19 cellular contexts compared by ENCODE assay signal in genomic region chr2:101159526-101159925, GRCh38. TPM values are rescaled to one million over a fixed set of nuclear protein-coding genes. Genes with fewer than 3 reads are reported as not detected.
DNase-seq lines count a peak whose midpoint lies in the region; ATAC-seq, FAIRE-seq and TF ChIP-seq lines count a peak whose summit lies in the region.
"Had no signal": no experiment of that assay in that cellular context is flagged by ENCODE, and none has a peak within 500 bp of the region (broad histone marks: within the 10 kb centered on the region; RNA-seq: fewer than 3 reads in every experiment).

No MANE protein-coding gene starts in this region.

- WGBS in A549 (ENCODE audit: missing lambda C conversion rate), result 93% methylated on average over 2 of the region's 2 CpGs
- WGBS in neuronal stem cell (ENCODE audit: extremely low coverage in 2 of 2, insufficient read length in 2 of 2, insufficient replicate concordance in 1 of 2), 2 donors, result no CpG with 5 or more reads among the region's 2 CpGs

- H4K8ac ChIP-seq in neuronal stem cell (ENCODE audit: low read depth, low read length), result no peak overlapping the region

- no peak overlapping the region for H3K14ac ChIP-seq in neuronal stem cell (ENCODE audit: low read length)

- BruUV-seq in Panc1 (replicated peaks; lab: Mats Ljungman, UMichigan), result no TSS peak

- no peak overlapping the region for H3K4me3 ChIP-seq in A549
- H3K4me3 ChIP-seq in Panc1 (ENCODE audit: low read depth in 2 of 2, low read length in 2 of 2), result no peak overlapping the region
- no peak overlapping the region for H3K4me3 ChIP-seq in bronchial epithelial cell (ENCODE audit: low read depth, low read length)
- no peak overlapping the region for H3K4me3 ChIP-seq in neuronal stem cell (ENCODE audit: low read length in 2 of 2)

- H3K4ac ChIP-seq in neuronal stem cell (ENCODE audit: low read length), result no peak overlapping the region

- H3K27ac ChIP-seq in A549 (peak overlapping the region in 1 of 2 experiments; percentile 22; a peak in 2 of 6 replicates), Panc1 (ENCODE audit: low read length) (0 out of 2 replicates have a peak overlapping the region, but pooled peaks have one; percentile 23), foreskin keratinocyte (peak overlapping the region; percentile 26), neuronal stem cell (replicated peaks; ENCODE audit: low read length) (no peak overlapping the region)
- H3K27ac ChIP-seq: C4-2B had no signal

- no peak overlapping the region for H2BK5ac ChIP-seq in neuronal stem cell (ENCODE audit: low read length)

- H4K91ac ChIP-seq in neuronal stem cell (ENCODE audit: low read depth, low read length, poor library complexity), result no peak overlapping the region

- no peak for TF ChIP-seq POLR2A in A549 (IDR thresholded peaks at IDR 0.05; ENCODE audit: low read length)

- CTCF ChIA-PET in A549 (lab: Yijun Ruan, JAX), result interaction anchor here (1.0 to 2.9 kb wide), 6 partner anchors 29 to 147 kb away, joined by 3 to 10 read pairs (median 3); no protein-coding TSS in a partner anchor
- CTCF ChIA-PET in Panc1 (lab: Charles Lee), result no interaction called here

- no peak overlapping the region for H2AK5ac ChIP-seq in neuronal stem cell (ENCODE audit: low read depth, low read length)

- no peaks in the 10 kb centered on the region for H3K36me3 ChIP-seq in Panc1 (ENCODE audit: control insufficient read depth, insufficient read depth, low read length)
- no peaks in the 10 kb centered on the region for H3K36me3 ChIP-seq in bronchial epithelial cell (ENCODE audit: control insufficient read depth, insufficient read depth, low read length)
- H3K36me3 ChIP-seq in neuronal stem cell (replicated peaks in 1 of 2; ENCODE audit: control insufficient read depth in 2 of 2, insufficient read depth in 2 of 2, low read length in 2 of 2), result no peaks in the 10 kb centered on the region
- H3K36me3 ChIP-seq: BE2C had no signal

- H3K79me1 ChIP-seq in neuronal stem cell (ENCODE audit: low read depth, low read length), result no peaks in the 10 kb centered on the region

- no peak overlapping the region for H2BK15ac ChIP-seq in neuronal stem cell (ENCODE audit: low read length)

- DNase-seq in A549 (ENCODE audit: low read depth in 1 of 2, low spot score in 1 of 2) (no peak), Panc1 (ENCODE audit: low read depth, low spot score) (no peak), bronchial epithelial cell (ENCODE audit: low read depth) (peak; percentile 80), foreskin keratinocyte (peak in 1 of 2 donors; percentile 64), germinal center (ENCODE audit: low spot score) (no peak), neuronal stem cell (ENCODE audit: low spot score) (no peak), NCI-H2107 treated with DMSO at 0.1 percent for 48 hours (lab: John Stamatoyannopoulos, UW; ENCODE audit: unreplicated experiment) (no peak)
- DNase-seq: ACHN; BE2C; Caco-2; CD4-positive, alpha-beta T cell; GDM1; GOT3; H7 had no signal

- H3K9ac ChIP-seq in neuronal stem cell (ENCODE audit: low read depth, low read length, poor library complexity), result no peak overlapping the region

- H2BK12ac ChIP-seq in neuronal stem cell (ENCODE audit: low read length), result no peak overlapping the region

- in situ Hi-C loops in Panc1 (cut with HindIII; ENCODE audit: low pct_unique_long_range_greater_than_20kb, low sequenced_read_pairs), result no loop called here

- no peak for TF ChIP-seq RAD21 in A549 (conservative IDR thresholded peaks at IDR 0.05 in 1 of 2, IDR thresholded peaks at IDR 0.05 in 1 of 2)

- no peak overlapping the region for H2AFZ ChIP-seq in neuronal stem cell (ENCODE audit: low read length)

- POLR2A ChIA-PET in A549 (lab: Yijun Ruan, JAX), result no interaction called here
- POLR2A ChIA-PET in Panc1 (lab: Charles Lee), result interaction anchor here (0.7 kb wide), 1 partner anchor 43 kb away, joined by 4 read pairs; no protein-coding TSS in a partner anchor

- no peak overlapping the region for H3K18ac ChIP-seq in neuronal stem cell (ENCODE audit: low read length)

- H3K4me1 ChIP-seq in A549 (peaks cover 15% of the 10 kb centered on the region), Panc1 (ENCODE audit: control insufficient read depth, insufficient read depth, low read length) (peaks cover 2% of the 10 kb centered on the region; the same call in 1 of the 2 replicates), foreskin keratinocyte (peaks cover 8% of the 10 kb centered on the region), neuronal stem cell (ENCODE audit: control insufficient read depth in 2 of 2, insufficient read depth in 1 of 2, low read depth in 1 of 2, low read length in 2 of 2) (peaks cover 0 to 5% of the 10 kb centered on the region in 2 donors)
- H3K4me1 ChIP-seq: BE2C, Caco-2 had no signal

- H3K27me3 ChIP-seq in Panc1 (ENCODE audit: control insufficient read depth, insufficient read depth, low read length), result no peaks in the 10 kb centered on the region
- no peaks in the 10 kb centered on the region for H3K27me3 ChIP-seq in bronchial epithelial cell (ENCODE audit: control insufficient read depth, insufficient read depth, low read length)
- no peaks in the 10 kb centered on the region for H3K27me3 ChIP-seq in foreskin keratinocyte
- peaks cover 0 to 6% (median 4%) of the 10 kb centered on the region in 3 experiments for H3K27me3 ChIP-seq in neuronal stem cell (ENCODE audit: control insufficient read depth in 3 of 3, insufficient read depth in 3 of 3, low read depth in 1 of 3, low read length in 3 of 3)
- H3K27me3 ChIP-seq: BE2C had no signal

- H3K4me2 ChIP-seq in A549 (peak overlapping the region; percentile 47; the same call in 2 of the 3 replicates), neuronal stem cell (ENCODE audit: insufficient read depth, low read length, poor library complexity, severe bottlenecking) (no peak overlapping the region)

- no peak overlapping the region for H3K23ac ChIP-seq in neuronal stem cell (ENCODE audit: low read depth, low read length, poor library complexity)

- intact Hi-C loops in Panc1 (cut with micrococcal nuclease; ENCODE audit: unreplicated experiment), result no loop called here

- H2BK120ac ChIP-seq in neuronal stem cell (ENCODE audit: low read depth, low read length), result no peak overlapping the region

- ATAC-seq in A549, result no peak
- no peak for ATAC-seq in Panc1
- no peak for ATAC-seq in foreskin keratinocyte
- no peak for ATAC-seq in HG02852 (IDR thresholded peaks at IDR 0.05; ENCODE audit: unreplicated experiment)

- TF ChIP-seq EP300 in A549 (IDR thresholded peaks at IDR 0.05), result no peak

- no peak for FAIRE-seq in A549 (lab: Jason Lieb, UNC)
- FAIRE-seq in bronchial epithelial cell (lab: Jason Lieb, UNC), result no peak
- FAIRE-seq: D721Med, GM12892, GM18507 had no signal

- TF ChIP-seq CTCF in A549 (IDR thresholded peaks at IDR 0.05), result no peak
- no peak for TF ChIP-seq CTCF in Panc1 (IDR thresholded peaks at IDR 0.05)
- TF ChIP-seq CTCF in bronchial epithelial cell (IDR thresholded peaks at IDR 0.05; ENCODE audit: insufficient read depth, low read length, severe bottlenecking), result no peak
- no peak for TF ChIP-seq CTCF in foreskin keratinocyte (conservative IDR thresholded peaks at IDR 0.05)

- H3K9me3 ChIP-seq in A549 (no peaks in the 10 kb centered on the region), Panc1 (ENCODE audit: control insufficient read depth, insufficient read depth, low read depth, low read length) (no peaks in the 10 kb centered on the region), neuronal stem cell (replicated peaks in 1 of 2; ENCODE audit: control insufficient read depth in 2 of 2, insufficient read depth in 1 of 2, low read depth in 1 of 2, low read length in 2 of 2) (peaks cover 0 to 2% of the 10 kb centered on the region in 2 donors)
- H3K9me3 ChIP-seq: BE2C, Caco-2 had no signal

TF ChIP-seq in A549, 52 proteins besides CTCF, POLR2A, EP300 and RAD21:
- TF ChIP-seq, protein P1, sequence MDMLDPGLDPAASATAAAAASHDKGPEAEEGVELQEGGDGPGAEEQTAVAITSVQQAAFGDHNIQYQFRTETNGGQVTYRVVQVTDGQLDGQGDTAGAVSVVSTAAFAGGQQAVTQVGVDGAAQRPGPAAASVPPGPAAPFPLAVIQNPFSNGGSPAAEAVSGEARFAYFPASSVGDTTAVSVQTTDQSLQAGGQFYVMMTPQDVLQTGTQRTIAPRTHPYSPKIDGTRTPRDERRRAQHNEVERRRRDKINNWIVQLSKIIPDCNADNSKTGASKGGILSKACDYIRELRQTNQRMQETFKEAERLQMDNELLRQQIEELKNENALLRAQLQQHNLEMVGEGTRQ (IDR thresholded peaks at IDR 0.05), result no peak
- TF ChIP-seq KDM5A (IDR thresholded peaks at IDR 0.05) (no peak), EHF (CRISPR knock-in tag; IDR thresholded peaks at IDR 0.05) (no peak), RFX5 (IDR thresholded peaks at IDR 0.05) (no peak), HOXA7 (CRISPR knock-in tag; IDR thresholded peaks at IDR 0.05) (no peak), GATA3 (IDR thresholded peaks at IDR 0.05; ENCODE audit: borderline replicate concordance) (no peak)
- TF ChIP-seq, protein P2, sequence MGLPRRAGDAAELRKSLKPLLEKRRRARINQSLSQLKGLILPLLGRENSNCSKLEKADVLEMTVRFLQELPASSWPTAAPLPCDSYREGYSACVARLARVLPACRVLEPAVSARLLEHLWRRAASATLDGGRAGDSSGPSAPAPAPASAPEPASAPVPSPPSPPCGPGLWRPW (IDR thresholded peaks at IDR 0.05), result no peak

RNA-seq across cellular contexts. Expression of gene TBC1D8, which starts 8.3 kb away (rescaled TPM):
- polyA plus RNA-seq in A549 (2011; rRNA removed) (107 and 119 TPM in 2 replicates), A549 (2017; fragmentation: RNase III; extraction: RNeasy Plus Mini Kit Qiagen cat#74134 plus additional on column Dnase treatment) (30.0 to 40.3 TPM (median 35.3 TPM) in 3 replicates), foreskin keratinocyte (2.3 and 3.0 TPM in 2 replicates)
- 46.3 and 54.9 TPM in 2 replicates for polyA plus RNA-seq in A549 (2012; cell fraction: cytosol; rRNA removed)
- 250 and 339 TPM in 2 replicates for polyA plus RNA-seq in A549 (2012; cell fraction: nucleus; rRNA removed)
- polyA minus RNA-seq in A549 (2011; rRNA and poly(A)+ RNA removed), result 132 and 139 TPM in 2 replicates
- total RNA-seq in Panc1 (2021; ENCODE audit: unreplicated experiment) (139 TPM), bronchial epithelial cell (25.0 and 25.3 TPM in 2 replicates), foreskin keratinocyte (7.4 and 8.3 TPM in 2 replicates)
- 171 TPM for polyA plus RNA-seq in Panc1 (2012; ENCODE audit: insufficient read length)
- 2.7 TPM for polyA plus RNA-seq in neuronal stem cell (2013, experiment 1 of 2)
- polyA plus RNA-seq in neuronal stem cell (2013, experiment 2 of 2), result 2.9 TPM
